ENCODE assay signal across 8 cellular contexts in genomic region chr9:5832093-5832542, GRCh38. TPM values are rescaled to one million over a fixed set of nuclear protein-coding genes. Genes with fewer than 3 reads are reported as not detected.
A peak's percentile ranks its signal among the peaks of the same experiment; 100 is the strongest.
DNase-seq lines count a peak whose midpoint lies in the region; ATAC-seq and TF ChIP-seq lines count a peak whose summit lies in the region.

No MANE protein-coding gene starts in this region.

- TF ChIP-seq CTCF in RWPE2 (IDR thresholded peaks at IDR 0.05; ENCODE audit: poor library complexity, severe bottlenecking) = no peak

- H3K4me3 Mint-ChIP-seq in naive B cell = peak overlapping the region; percentile 89 to 97 (median 96)

- H3K36me3 Mint-ChIP-seq in naive B cell = no peaks in the 10 kb centered on the region

- H3K4me1 Mint-ChIP-seq in naive B cell = peaks cover 18 to 45% (median 38%) of the 10 kb centered on the region in 3 donors

- no peaks in the 10 kb centered on the region for H3K27me3 ChIP-seq in RWPE2 (ENCODE audit: insufficient read depth, poor library complexity, severe bottlenecking)

- peak overlapping the region in 5 of 6 donors; percentile 70 to 95 (median 84) for H3K27ac Mint-ChIP-seq in naive B cell

- ATAC-seq in HG02870 (IDR thresholded peaks at IDR 0.05; ENCODE audit: unreplicated experiment) (peak; percentile 29), RWPE2 (ENCODE audit: low read depth) (peak; percentile 27), naive B cell (ENCODE audit: low read depth in 2 of 2) (peak; percentile 53 to 54)

- H3K4me3 ChIP-seq in GM08714 (ENCODE audit: low read length) = peak overlapping the region; percentile 96
- peak overlapping the region; percentile 54 for H3K4me3 ChIP-seq in RWPE2 (ENCODE audit: severe bottlenecking)

- DNase-seq in RWPE2 (ENCODE audit: low spot score) (no peak), naive B cell (no peak), D341Med (ENCODE audit: low spot score) (no peak), NK-92 (lab: John Stamatoyannopoulos, UW; ENCODE audit: unreplicated experiment) (no peak), NCI-H748 treated with DMSO at 0.1 percent for 48 hours (lab: John Stamatoyannopoulos, UW) (no peak)
- peak; percentile 12 for DNase-seq in effector CD4-positive, alpha-beta T cell

- no peaks in the 10 kb centered on the region for H3K9me3 ChIP-seq in RWPE2 (ENCODE audit: severe bottlenecking)

- H3K27ac ChIP-seq in RWPE2 (ENCODE audit: poor library complexity, severe bottlenecking) = peak overlapping the region; percentile 56

- H3K4me1 ChIP-seq in RWPE2 (ENCODE audit: insufficient read depth, poor library complexity, severe bottlenecking) = peaks cover 4% of the 10 kb centered on the region

- H3K27me3 Mint-ChIP-seq in naive B cell = no peaks in the 10 kb centered on the region

- no peaks in the 10 kb centered on the region for H3K9me3 Mint-ChIP-seq in naive B cell

- peaks cover 27% of the 10 kb centered on the region for H3K36me3 ChIP-seq in RWPE2 (ENCODE audit: low read depth)

RNA-seq across cellular contexts. Expression of gene ERMP1, which starts 0.8 kb away (rescaled TPM):
- 1 to 10 TPM; 3.0 to 6.4 (median 4.2) TPM for polyA plus RNA-seq in naive B cell (ENCODE audit: low read depth in 6 of 6)

RNA-seq across cellular contexts. Expression of gene MLANA, which starts 58.6 kb away (rescaled TPM):
- polyA plus RNA-seq in naive B cell (ENCODE audit: low read depth in 6 of 6) = under 1 TPM in 3 of 6 donors, not detected in 3; 0.15 to 0.45 (median 0.16) TPM
